Comparison of ENCODE assay signal across 18 cellular contexts in the genomic region with DNA sequence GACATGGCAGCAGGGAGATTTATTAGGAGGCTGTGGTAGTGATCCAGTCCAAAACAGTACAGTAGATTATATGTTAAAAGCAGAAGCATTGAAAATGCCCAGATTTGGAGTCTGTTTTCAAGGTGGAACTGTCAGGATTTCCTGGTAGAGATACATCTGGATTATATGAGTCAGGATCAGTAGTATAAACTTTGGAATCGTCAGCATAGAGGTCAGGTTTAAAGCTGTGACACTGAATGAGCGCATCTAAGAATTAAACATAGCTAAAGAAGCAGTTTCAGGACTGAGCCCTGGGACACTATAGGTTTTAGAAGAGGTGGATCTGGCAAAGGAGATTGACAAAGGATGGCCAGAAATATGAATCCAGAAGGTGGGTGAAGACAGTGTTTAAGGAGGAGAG.
A peak's percentile ranks its signal among the peaks of the same experiment; 100 is the strongest.
DNase-seq lines count a peak whose midpoint lies in the region; ATAC-seq and TF ChIP-seq lines count a peak whose summit lies in the region.
"Had no signal": no experiment of that assay in that cellular context is flagged by ENCODE, and none has a peak within 500 bp of the region (broad histone marks: within the 10 kb centered on the region; RNA-seq: fewer than 3 reads in every experiment).

No MANE protein-coding gene starts in this region.

- H3K27ac ChIP-seq in AG04450 (ENCODE audit: low read depth, low read length) = no peak overlapping the region
- peak overlapping the region; percentile 4 for H3K27ac ChIP-seq in neutrophil
- H3K27ac ChIP-seq: GM23248 had no signal

- H3K4me3 ChIP-seq in AG04450 (ENCODE audit: low read depth, low read length) = no peak overlapping the region
- no peak overlapping the region for H3K4me3 ChIP-seq in fibroblast of mammary gland (ENCODE audit: control insufficient read depth, low read depth, low read length)
- no peak overlapping the region for H3K4me3 ChIP-seq in neutrophil (ENCODE audit: low read depth in 1 of 2, low read length in 1 of 2)
- H3K4me3 ChIP-seq in mucosa of descending colon = no peak overlapping the region
- H3K4me3 ChIP-seq: GM23248 had no signal

- DNase-seq in AG04450 (ENCODE audit: low read depth, low spot score) (peak; percentile 11), HCEC 1CT (peak; percentile 61), fibroblast of mammary gland (ENCODE audit: low read depth) (peak; percentile 2), superior temporal gyrus (ENCODE audit: extremely low spot score) (no peak), mucosa of descending colon (no peak), pons (ENCODE audit: low spot score) (no peak)
- DNase-seq: BE2C; C1 segment of cervical spinal cord; CD4-positive, CD25-positive, alpha-beta regulatory T cell; CD8-positive, alpha-beta memory T cell; COR-L47; DMS 273 treated with DMSO at 0.1 percent for 48 hours; DMS53; DND-41; EL; GM23248 had no signal

- H3K36me3 ChIP-seq in neutrophil = peaks cover 7% of the 10 kb centered on the region
- H3K36me3 ChIP-seq in mucosa of descending colon (ENCODE audit: low read depth) = no peaks in the 10 kb centered on the region
- H3K36me3 ChIP-seq: BE2C had no signal

- no peaks in the 10 kb centered on the region for H3K9me3 ChIP-seq in AG04450 (ENCODE audit: control insufficient read depth, insufficient read depth, low read length)
- no peaks in the 10 kb centered on the region for H3K9me3 ChIP-seq in neutrophil
- H3K9me3 ChIP-seq in mucosa of descending colon = no peaks in the 10 kb centered on the region
- H3K9me3 ChIP-seq: BE2C had no signal

- intact Hi-C loops in mucosa of descending colon (cut with DNase I, micrococcal nuclease) = no loop called here

- POLR2A ChIA-PET in AG04450 (lab: Yijun Ruan, JAX) = interaction anchor here (0.6 kb wide), 1 partner anchor 167 kb away, joined by 4 read pairs; no protein-coding TSS in a partner anchor

- ATAC-seq in mucosa of descending colon = no peak
- ATAC-seq: HCT116 had no signal

- H3K4me1 ChIP-seq in neutrophil (ENCODE audit: control insufficient read depth in 1 of 2, insufficient read depth in 1 of 2, low read depth in 1 of 2, low read length in 1 of 2) (no peaks in the 10 kb centered on the region), mucosa of descending colon (ENCODE audit: low read depth) (no peaks in the 10 kb centered on the region)
- H3K4me1 ChIP-seq: BE2C had no signal

- TF ChIP-seq CTCF in AG04450 (IDR thresholded peaks at IDR 0.05; ENCODE audit: low read depth, low read length) (no peak), fibroblast of mammary gland (conservative IDR thresholded peaks at IDR 0.05; ENCODE audit: control insufficient read depth, insufficient read depth, low read depth, low read length) (no peak), neutrophil (IDR thresholded peaks at IDR 0.05) (no peak), mucosa of descending colon (IDR thresholded peaks at IDR 0.05) (no peak)

- no peaks in the 10 kb centered on the region for H3K27me3 ChIP-seq in AG04450 (ENCODE audit: control insufficient read depth, insufficient read depth, low read length)
- no peaks in the 10 kb centered on the region for H3K27me3 ChIP-seq in neutrophil
- H3K27me3 ChIP-seq: BE2C had no signal

- CTCF ChIA-PET in AG04450 (lab: Charles Lee) = interaction anchor here (1.7 kb wide), 1 partner anchor 124 kb away, joined by 7 read pairs; no protein-coding TSS in a partner anchor

Comparison
In these comparisons a context has a peak if more than half of its experiments do, and no peak if none do; other contexts are left out.
1. DNase-seq: peak in AG04450 (single experiment), HCEC 1CT (single experiment) and fibroblast of mammary gland (single experiment); none in superior temporal gyrus (single experiment), mucosa of descending colon (0 of 3) and pons (single experiment).